8 cellular contexts compared by ENCODE assay signal in genomic region chr7:111741811-111742240, GRCh38.
DNase-seq lines count a peak whose midpoint lies in the region; ATAC-seq and TF ChIP-seq lines count a peak whose summit lies in the region.

No MANE protein-coding gene starts in this region.

- DNase-seq in EH (ENCODE audit: low read depth) (peak; percentile 66), NCI-H460 (ENCODE audit: extremely low read depth, low read depth) (peak; percentile 59), globus pallidus (ENCODE audit: low spot score) (peak; percentile 74), prostate gland (ENCODE audit: low spot score) (peak; percentile 65)
- DNase-seq in activated T-cell treated with anti-CD3 and anti-CD28 coated beads, Interleukin-2, amount 50 U/mL, for 48 hours = peak; percentile 32 to 38
- no peak for DNase-seq in activated CD4-positive, CD25-positive, alpha-beta regulatory T cell treated with anti-CD3 and anti-CD28 coated beads, Interleukin-2, amount 50 U/mL, for 72 hours

- WGBS in prostate gland = 29% methylated on average over 8 of the region's 8 CpGs

- ATAC-seq in GM19467 (IDR thresholded peaks at IDR 0.05; ENCODE audit: unreplicated experiment) (peak; percentile 86), HG03457 (IDR thresholded peaks at IDR 0.05; ENCODE audit: unreplicated experiment) (peak; percentile 72)

- intact Hi-C loops in prostate gland (cut with DNase I) = loop anchor here (5.0 kb wide), 1 partner anchor 755 kb away; no protein-coding TSS in a partner anchor

- no peak for TF ChIP-seq POLR2A in prostate gland (IDR thresholded peaks at IDR 0.05)

- no peaks in the 10 kb centered on the region for H3K9me3 ChIP-seq in prostate gland

- peak in 3 of 4 experiments; percentile 60 to 73 (median 65) for TF ChIP-seq CTCF in prostate gland (IDR thresholded peaks at IDR 0.05)

- no peak overlapping the region for H3K4me3 ChIP-seq in prostate gland

- no peaks in the 10 kb centered on the region for H3K36me3 ChIP-seq in prostate gland

- no peaks in the 10 kb centered on the region for H3K27me3 ChIP-seq in prostate gland (replicated peaks; ENCODE audit: insufficient read depth)

- peaks cover 4% of the 10 kb centered on the region for H3K4me1 ChIP-seq in prostate gland (replicated peaks)

- H3K27ac ChIP-seq in prostate gland = no peak overlapping the region
